Comparison of ENCODE assay signal across 12 cellular contexts in the genomic region with DNA sequence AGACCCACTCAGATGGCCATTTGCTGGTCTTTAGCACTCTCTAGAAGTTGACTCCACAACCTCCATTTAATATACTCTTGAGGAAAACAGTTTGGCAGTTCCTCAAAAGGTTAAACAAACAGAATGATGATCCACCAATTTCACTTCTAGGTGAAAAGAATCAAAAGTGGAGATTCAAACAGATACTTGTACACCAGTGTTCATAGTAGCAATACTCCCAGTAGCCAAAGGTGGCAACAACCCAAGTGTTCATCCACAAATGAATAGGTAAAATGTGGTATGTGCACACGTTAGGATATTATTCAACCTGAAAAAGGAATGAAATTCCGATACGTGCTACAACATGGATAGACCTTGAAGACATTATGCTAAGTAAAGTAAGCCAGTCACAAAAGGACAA. TPM values are rescaled to one million over a fixed set of nuclear protein-coding genes. Genes with fewer than 3 reads are reported as not detected.
DNase-seq lines count a peak whose midpoint lies in the region; ATAC-seq and TF ChIP-seq lines count a peak whose summit lies in the region.
"Had no signal": no experiment of that assay in that cellular context is flagged by ENCODE, and none has a peak within 500 bp of the region (broad histone marks: within the 10 kb centered on the region; RNA-seq: fewer than 3 reads in every experiment).

No MANE protein-coding gene starts in this region.

- peak overlapping the region; percentile 23; the same call in 1 of the 2 replicates for H3K27ac Mint-ChIP-seq in WTC11

- peak overlapping the region; percentile 32 for H3K4me3 ChIP-seq in BE2C (ENCODE audit: low read depth, low read length)
- H3K4me3 ChIP-seq in GM12864 (ENCODE audit: low read depth, low read length), result no peak overlapping the region
- no peak overlapping the region for H3K4me3 ChIP-seq in kidney epithelial cell (ENCODE audit: low read depth, low read length)

- ATAC-seq in WTC11, result no peak
- ATAC-seq in HG03139 (IDR thresholded peaks at IDR 0.05; ENCODE audit: unreplicated experiment), result no peak

- CTCF ChIA-PET in WTC11 (lab: Charles Lee), result interaction anchor here (1.0 to 1.5 kb wide), 3 partner anchors 48 to 150 kb away, joined by 3 to 4 read pairs (median 3); no protein-coding TSS in a partner anchor

- TF ChIP-seq CTCF in BE2C (IDR thresholded peaks at IDR 0.05; ENCODE audit: low read depth, low read length) (peak; percentile 28), GM12864 (IDR thresholded peaks at IDR 0.05; ENCODE audit: low read depth, low read length, missing control alignments) (peak; percentile 14), WTC11 (IDR thresholded peaks at IDR 0.05) (no peak), kidney epithelial cell (IDR thresholded peaks at IDR 0.05; ENCODE audit: insufficient read depth, low read length, poor library complexity, severe bottlenecking) (peak; percentile 8)

- H3K9me3 ChIP-seq in BE2C, result no peaks in the 10 kb centered on the region

- H3K4me3 Mint-ChIP-seq in WTC11, result no peak overlapping the region
- H3K4me3 Mint-ChIP-seq: CD14-positive monocyte had no signal

- peaks cover 14% of the 10 kb centered on the region for H3K4me1 ChIP-seq in BE2C

- H3K27me3 ChIP-seq in BE2C (no peaks in the 10 kb centered on the region), kidney epithelial cell (ENCODE audit: control insufficient read depth, insufficient read depth, low read length) (no peaks in the 10 kb centered on the region)

- peaks cover 24% of the 10 kb centered on the region for H3K4me1 Mint-ChIP-seq in WTC11

- POLR2A ChIA-PET in WTC11 (lab: Charles Lee), result no interaction called here

- peaks cover 16% of the 10 kb centered on the region for H3K36me3 Mint-ChIP-seq in WTC11

- no peaks in the 10 kb centered on the region for H3K27me3 Mint-ChIP-seq in WTC11 (ENCODE audit: low read depth)
- H3K27me3 Mint-ChIP-seq: brain had no signal

- no peaks in the 10 kb centered on the region for H3K9me3 Mint-ChIP-seq in WTC11
- H3K9me3 Mint-ChIP-seq: brain, CD14-positive monocyte had no signal

- DNase-seq in BE2C, result no peak
- no peak for DNase-seq in GM12864 (ENCODE audit: low read depth)
- no peak for DNase-seq in WTC11 (ENCODE audit: low spot score)
- DNase-seq in kidney epithelial cell (ENCODE audit: low read depth), result no peak
- DNase-seq in stimulated activated naive CD4-positive, alpha-beta T cell treated with Interleukin-2 at 50 U/mL for 16 hours (lab: John Stamatoyannopoulos, UW), result no peak
- no peak for DNase-seq in NCI-H1694 treated with DMSO at 0.1 percent for 48 hours (lab: John Stamatoyannopoulos, UW)
- no peak for DNase-seq in NOMO-1 (lab: John Stamatoyannopoulos, UW; ENCODE audit: unreplicated experiment in 2 of 2)
- DNase-seq: activated CD4-positive, CD25-positive, alpha-beta regulatory T cell treated with anti-CD3 and anti-CD28 coated beads, Interleukin-2, amount 50 U/mL, for 72 hours; stimulated activated CD4-positive, alpha-beta T cell treated with anti-CD3 and anti-CD28 coated beads, Interleukin-4, amount 100 ng/mL, for 1 hour had no signal

- H3K36me3 ChIP-seq in BE2C (peaks cover 18% of the 10 kb centered on the region), kidney epithelial cell (ENCODE audit: control insufficient read depth, insufficient read depth, low read length) (no peaks in the 10 kb centered on the region)

TF ChIP-seq in WTC11, 78 proteins besides CTCF, POLR2A, EP300 and RAD21 (continues in another document):
- TF ChIP-seq IRF1 (CRISPR knock-in tag; IDR thresholded peaks at IDR 0.05), result no peak
- no peak for TF ChIP-seq ZNF121 (CRISPR knock-in tag; IDR thresholded peaks at IDR 0.05)
- no peak for TF ChIP-seq JAZF1 (CRISPR knock-in tag; IDR thresholded peaks at IDR 0.05)
- no peak for TF ChIP-seq NR1H2 (CRISPR knock-in tag; IDR thresholded peaks at IDR 0.05)
- TF ChIP-seq, protein P1, sequence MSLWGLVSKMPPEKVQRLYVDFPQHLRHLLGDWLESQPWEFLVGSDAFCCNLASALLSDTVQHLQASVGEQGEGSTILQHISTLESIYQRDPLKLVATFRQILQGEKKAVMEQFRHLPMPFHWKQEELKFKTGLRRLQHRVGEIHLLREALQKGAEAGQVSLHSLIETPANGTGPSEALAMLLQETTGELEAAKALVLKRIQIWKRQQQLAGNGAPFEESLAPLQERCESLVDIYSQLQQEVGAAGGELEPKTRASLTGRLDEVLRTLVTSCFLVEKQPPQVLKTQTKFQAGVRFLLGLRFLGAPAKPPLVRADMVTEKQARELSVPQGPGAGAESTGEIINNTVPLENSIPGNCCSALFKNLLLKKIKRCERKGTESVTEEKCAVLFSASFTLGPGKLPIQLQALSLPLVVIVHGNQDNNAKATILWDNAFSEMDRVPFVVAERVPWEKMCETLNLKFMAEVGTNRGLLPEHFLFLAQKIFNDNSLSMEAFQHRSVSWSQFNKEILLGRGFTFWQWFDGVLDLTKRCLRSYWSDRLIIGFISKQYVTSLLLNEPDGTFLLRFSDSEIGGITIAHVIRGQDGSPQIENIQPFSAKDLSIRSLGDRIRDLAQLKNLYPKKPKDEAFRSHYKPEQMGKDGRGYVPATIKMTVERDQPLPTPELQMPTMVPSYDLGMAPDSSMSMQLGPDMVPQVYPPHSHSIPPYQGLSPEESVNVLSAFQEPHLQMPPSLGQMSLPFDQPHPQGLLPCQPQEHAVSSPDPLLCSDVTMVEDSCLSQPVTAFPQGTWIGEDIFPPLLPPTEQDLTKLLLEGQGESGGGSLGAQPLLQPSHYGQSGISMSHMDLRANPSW (CRISPR knock-in tag; conservative IDR thresholded peaks at IDR 0.05; ENCODE audit: low read depth), result no peak
- no peak for TF ChIP-seq NFYB (CRISPR knock-in tag; conservative IDR thresholded peaks at IDR 0.05; ENCODE audit: low read depth)
- no peak for TF ChIP-seq ZMAT4 (CRISPR knock-in tag; IDR thresholded peaks at IDR 0.05)
- TF ChIP-seq ARID4B (CRISPR knock-in tag; IDR thresholded peaks at IDR 0.05; ENCODE audit: borderline replicate concordance), result no peak

RNA-seq across cellular contexts. Expression of gene PRCC, which starts 6.3 kb away (rescaled TPM):
- polyA plus RNA-seq in BE2C (2012; ENCODE audit: insufficient read depth, insufficient read length, low read depth), result 319 TPM
- total RNA-seq in WTC11 (2021), result 97.4 to 98.5 TPM (median 98.0 TPM) in 3 replicates
- total RNA-seq in kidney epithelial cell, result 56.0 and 59.3 TPM in 2 replicates

RNA-seq across cellular contexts. Expression of gene HDGF, which starts 22.1 kb away (rescaled TPM):
- polyA plus RNA-seq in BE2C (2012; ENCODE audit: insufficient read depth, insufficient read length, low read depth), result 264 TPM
- 301 to 339 TPM (median 318 TPM) in 3 replicates for total RNA-seq in WTC11 (2021)
- total RNA-seq in kidney epithelial cell, result 271 and 296 TPM in 2 replicates

RNA-seq across cellular contexts. Expression of gene MRPL24, which starts 32.7 kb away (rescaled TPM):
- 264 TPM for polyA plus RNA-seq in BE2C (2012; ENCODE audit: insufficient read depth, insufficient read length, low read depth)
- total RNA-seq in WTC11 (2021), result 35.1 to 37.4 TPM (median 35.2 TPM) in 3 replicates
- total RNA-seq in kidney epithelial cell, result 42.5 and 62.2 TPM in 2 replicates

RNA-seq across cellular contexts. Expression of gene SH2D2A, which starts 43.0 kb away (rescaled TPM):
- polyA plus RNA-seq in BE2C (2012; ENCODE audit: insufficient read depth, insufficient read length, low read depth), result not detected
- total RNA-seq in WTC11 (2021), result 4.9 to 6.9 TPM (median 6.6 TPM) in 3 replicates
- 2.3 and 4.9 TPM in 2 replicates for total RNA-seq in kidney epithelial cell

RNA-seq across cellular contexts. Expression of gene ISG20L2, which starts 45.0 kb away (rescaled TPM):
- polyA plus RNA-seq in BE2C (2012; ENCODE audit: insufficient read depth, insufficient read length, low read depth), result 100 TPM
- total RNA-seq in WTC11 (2021), result 37.2 to 43.8 TPM (median 42.2 TPM) in 3 replicates
- 17.7 and 25.1 TPM in 2 replicates for total RNA-seq in kidney epithelial cell
